11 cellular contexts compared by ENCODE assay signal in the genomic region with DNA sequence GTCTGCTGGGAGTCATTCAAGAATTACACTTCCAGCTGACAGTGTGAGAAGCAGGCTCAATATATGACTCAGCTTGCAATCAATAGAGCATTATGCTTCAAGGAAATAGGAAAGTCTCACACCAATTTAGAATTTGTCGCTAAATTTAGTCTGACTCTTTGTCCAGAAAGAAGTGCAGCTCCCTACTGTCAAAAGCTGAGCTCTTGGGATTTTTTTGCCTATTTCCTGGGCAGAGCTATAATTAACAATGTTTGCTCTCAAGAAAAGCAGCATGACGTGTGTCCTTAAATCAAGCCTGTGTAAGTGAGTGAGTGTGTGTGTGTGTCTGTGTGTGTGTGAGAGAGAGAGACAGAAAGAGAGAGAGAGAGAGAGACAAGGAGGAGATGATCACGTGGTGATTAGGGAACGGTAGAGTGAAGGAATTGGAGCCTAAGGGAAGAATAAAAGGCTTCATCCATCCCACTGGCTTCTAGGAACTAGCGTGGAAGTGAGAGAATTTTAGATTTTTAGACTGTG. TPM values are rescaled to one million over a fixed set of nuclear protein-coding genes. Genes with fewer than 3 reads are reported as not detected.
DNase-seq lines count a peak whose midpoint lies in the region; ATAC-seq, FAIRE-seq and TF ChIP-seq lines count a peak whose summit lies in the region.
"Had no signal": no experiment of that assay in that cellular context is flagged by ENCODE, and none has a peak within 500 bp of the region (broad histone marks: within the 10 kb centered on the region; RNA-seq: fewer than 3 reads in every experiment).

No MANE protein-coding gene starts in this region.

- no peak for ATAC-seq in HG03521 (IDR thresholded peaks at IDR 0.05; ENCODE audit: unreplicated experiment)

- H2AFZ ChIP-seq in OCI-LY7 (ENCODE audit: low read length) = 0 out of 2 replicates have a peak overlapping the region, but pooled peaks have one; percentile 33
- no peak overlapping the region for H2AFZ ChIP-seq in hepatocyte

- TF ChIP-seq EP300 in esophagus muscularis mucosa (IDR thresholded peaks at IDR 0.05) = no peak

- FAIRE-seq in small intestine (lab: Jason Lieb, UNC) = no peak

- H3K4me1 ChIP-seq in OCI-LY7 (ENCODE audit: insufficient read depth, low read length, poor library complexity, severe bottlenecking) = no peaks in the 10 kb centered on the region
- H3K4me1 ChIP-seq in small intestine (ENCODE audit: control insufficient read depth in 2 of 2, insufficient read depth in 1 of 2, low read depth in 1 of 2, low read length in 1 of 2) = no peaks in the 10 kb centered on the region
- H3K4me1 ChIP-seq in esophagus muscularis mucosa = peaks cover 15 to 17% (median 17%) of the 10 kb centered on the region in 4 donors
- H3K4me1 ChIP-seq in hepatocyte (ENCODE audit: insufficient read depth) = peaks cover 2% of the 10 kb centered on the region

- H3K27me3 ChIP-seq in small intestine (ENCODE audit: control insufficient read depth in 2 of 2, insufficient read depth in 2 of 2, low read length in 2 of 2) = no peaks in the 10 kb centered on the region
- no peaks in the 10 kb centered on the region for H3K27me3 ChIP-seq in esophagus muscularis mucosa
- H3K27me3 ChIP-seq in hepatocyte = no peaks in the 10 kb centered on the region
- H3K27me3 ChIP-seq: stomach had no signal

- H3K36me3 ChIP-seq in OCI-LY7 (ENCODE audit: insufficient read depth, low read length) = no peaks in the 10 kb centered on the region
- no peaks in the 10 kb centered on the region for H3K36me3 ChIP-seq in small intestine (ENCODE audit: control insufficient read depth in 2 of 2, insufficient read depth in 2 of 2, low read length in 2 of 2)
- H3K36me3 ChIP-seq in esophagus muscularis mucosa = no peaks in the 10 kb centered on the region
- H3K36me3 ChIP-seq in hepatocyte (replicated peaks; ENCODE audit: insufficient read depth, low read depth) = no peaks in the 10 kb centered on the region
- H3K36me3 ChIP-seq: stomach had no signal

- H3K4me3 ChIP-seq in OCI-LY7 (ENCODE audit: low read depth, low read length, poor library complexity, severe bottlenecking) (no peak overlapping the region), small intestine (ENCODE audit: low read depth in 1 of 2, low read length in 2 of 2) (no peak overlapping the region), esophagus muscularis mucosa (no peak overlapping the region), hepatocyte (no peak overlapping the region)
- H3K4me3 ChIP-seq: stomach had no signal

- DNase-seq in HEK293T (ENCODE audit: extremely low spot score) = no peak
- no peak for DNase-seq in OCI-LY7 (ENCODE audit: low spot score)
- DNase-seq in glutamatergic neuron = no peak
- DNase-seq in small intestine = peak; percentile 19
- DNase-seq in esophagus muscularis mucosa (ENCODE audit: extremely low spot score) = no peak
- DNase-seq in NCI-H524 treated with DMSO at 0.1 percent for 48 hours (lab: John Stamatoyannopoulos, UW) = no peak
- DNase-seq in hepatocyte (ENCODE audit: low spot score) = no peak
- DNase-seq: activated naive CD8-positive, alpha-beta T cell treated with anti-CD3 and anti-CD28 coated beads, Interleukin-2, amount 10 ng/mL, durations not matched to agents 7 days and 5 days; stomach had no signal

- H4K20me1 ChIP-seq in OCI-LY7 (ENCODE audit: insufficient read depth, low read length) (no peaks in the 10 kb centered on the region), hepatocyte (ENCODE audit: insufficient read depth, poor library complexity, severe bottlenecking) (no peaks in the 10 kb centered on the region)

- H3K9me3 ChIP-seq in OCI-LY7 (ENCODE audit: low read length) (no peaks in the 10 kb centered on the region), small intestine (ENCODE audit: control insufficient read depth, low read depth) (no peaks in the 10 kb centered on the region), esophagus muscularis mucosa (no peaks in the 10 kb centered on the region), hepatocyte (ENCODE audit: low read depth) (no peaks in the 10 kb centered on the region)
- H3K9me3 ChIP-seq: stomach had no signal

- TF ChIP-seq CTCF in OCI-LY7 (conservative IDR thresholded peaks at IDR 0.05; ENCODE audit: low read length) = no peak
- TF ChIP-seq CTCF in glutamatergic neuron (IDR thresholded peaks at IDR 0.05; ENCODE audit: partially characterized antibody, unreplicated experiment) = no peak
- TF ChIP-seq CTCF in esophagus muscularis mucosa (IDR thresholded peaks at IDR 0.05) = no peak
- TF ChIP-seq CTCF in hepatocyte (IDR thresholded peaks at IDR 0.05; ENCODE audit: poor library complexity) = no peak

- H3K9me3 Mint-ChIP-seq in glutamatergic neuron (ENCODE audit: unreplicated experiment) = peaks cover 4% of the 10 kb centered on the region
- H3K9me3 Mint-ChIP-seq: activated naive CD8-positive, alpha-beta T cell treated with anti-CD3 and anti-CD28 coated beads, Interleukin-2, amount 10 ng/mL, durations not matched to agents 7 days and 5 days; memory B cell had no signal

- H3K4me2 ChIP-seq in OCI-LY7 (ENCODE audit: low read length) = no peak overlapping the region
- H3K4me2 ChIP-seq in hepatocyte = no peak overlapping the region

- no TSS peak for BruUV-seq in OCI-LY7 (replicated peaks; lab: Mats Ljungman, UMichigan)

- peak overlapping the region; percentile 92 for H3K27ac Mint-ChIP-seq in glutamatergic neuron (ENCODE audit: unreplicated experiment)
- H3K27ac Mint-ChIP-seq: activated naive CD8-positive, alpha-beta T cell treated with anti-CD3 and anti-CD28 coated beads, Interleukin-2, amount 10 ng/mL, durations not matched to agents 7 days and 5 days; memory B cell had no signal

- H3K27ac ChIP-seq in OCI-LY7 (ENCODE audit: low read depth, low read length, poor library complexity, severe bottlenecking) (no peak overlapping the region), small intestine (ENCODE audit: low read depth in 1 of 2, low read length in 1 of 2) (no peak overlapping the region), esophagus muscularis mucosa (replicated peaks in 1 of 4) (peak overlapping the region in 2 of 4 donors; percentile 13 to 34), hepatocyte (no peak overlapping the region)

- CTCF ChIA-PET in HEK293T (lab: Yijun Ruan, JAX) (no interaction called here), OCI-LY7 (lab: Charles Lee; ENCODE audit: unreplicated experiment) (no interaction called here)

- H3K9me2 ChIP-seq in OCI-LY7 (ENCODE audit: insufficient read depth, low read length) = no peaks in the 10 kb centered on the region
- H3K9me2 ChIP-seq in hepatocyte (replicated peaks; ENCODE audit: insufficient read depth) = no peaks in the 10 kb centered on the region

- H3K36me3 Mint-ChIP-seq in glutamatergic neuron (ENCODE audit: unreplicated experiment) = no peaks in the 10 kb centered on the region
- H3K36me3 Mint-ChIP-seq: activated naive CD8-positive, alpha-beta T cell treated with anti-CD3 and anti-CD28 coated beads, Interleukin-2, amount 10 ng/mL, durations not matched to agents 7 days and 5 days; memory B cell had no signal

- H3K79me2 ChIP-seq in OCI-LY7 (ENCODE audit: insufficient read depth, low read depth, low read length) (no peaks in the 10 kb centered on the region), hepatocyte (no peaks in the 10 kb centered on the region)

- H3K4me3 Mint-ChIP-seq in glutamatergic neuron (ENCODE audit: unreplicated experiment) = peak overlapping the region; percentile 66
- H3K4me3 Mint-ChIP-seq: activated naive CD8-positive, alpha-beta T cell treated with anti-CD3 and anti-CD28 coated beads, Interleukin-2, amount 10 ng/mL, durations not matched to agents 7 days and 5 days; memory B cell had no signal

- intact Hi-C loops in OCI-LY7 (cut with micrococcal nuclease; ENCODE audit: unreplicated experiment) = no loop called here
- intact Hi-C loops in esophagus muscularis mucosa (cut with DNase I) = no loop called here

- TF ChIP-seq POLR2A in esophagus muscularis mucosa (IDR thresholded peaks at IDR 0.05; ENCODE audit: low read depth) = no peak

- 26 to 30% (median 28%) methylated on average over 5 of the region's 5 CpGs for WGBS in small intestine, 3 donors
- 29% methylated on average over 5 of the region's 5 CpGs for WGBS in esophagus muscularis mucosa
- 56% methylated on average over 5 of the region's 5 CpGs for WGBS in hepatocyte (ENCODE audit: low lambda C conversion rate, missing lambda C conversion rate)

- POLR2A ChIA-PET in HEK293T (lab: Yijun Ruan, JAX) = interaction anchor here (0.8 to 1.6 kb wide), 6 partner anchors 9 to 211 kb away, joined by 3 to 8 read pairs (median 4); a partner anchor contains a TSS
- POLR2A ChIA-PET in OCI-LY7 (lab: Charles Lee) = interaction anchor here (0.6 to 1.0 kb wide), 4 partner anchors 9 to 150 kb away, joined by 3 to 8 read pairs (median 4); no protein-coding TSS in a partner anchor

- peaks cover 13% of the 10 kb centered on the region for H3K4me1 Mint-ChIP-seq in glutamatergic neuron (ENCODE audit: low read depth, unreplicated experiment)

- H3K27me3 Mint-ChIP-seq in glutamatergic neuron (ENCODE audit: unreplicated experiment) = peaks cover 7% of the 10 kb centered on the region

TF ChIP-seq in HEK293T, 16 proteins besides CTCF, POLR2A, EP300 and RAD21 (continues in another document):
- TF ChIP-seq ARNT (IDR thresholded peaks at IDR 0.05) (no peak), FOXK2 (IDR thresholded peaks at IDR 0.05) (no peak)

RNA-seq across cellular contexts. Expression of a gene that starts 16.4 kb away (rescaled TPM):
- 0.13 TPM in 1 of 2 replicates, not detected in the other for total RNA-seq in OCI-LY7 (2014; rRNA removed; shearing (Covaris generic))
- total RNA-seq in OCI-LY7 (2022) (0.40 and 0.59 TPM in 2 replicates), glutamatergic neuron (ENCODE audit: unreplicated experiment) (22.6 TPM), esophagus muscularis mucosa (1 to 10 TPM; 2.9 to 6.4 (median 5.3) TPM), hepatocyte (0.64 and 1.5 TPM in 2 replicates)
- polyA plus RNA-seq in small intestine (1 to 10 TPM in 1 of 3 donors, not detected in 2; 5.1 TPM), hepatocyte (1.6 and 3.6 TPM in 2 replicates)

RNA-seq across cellular contexts. Expression of a gene that starts 50.4 kb away (rescaled TPM):
- total RNA-seq in OCI-LY7 (2014; rRNA removed; shearing (Covaris generic)) = 30.7 and 32.8 TPM in 2 replicates
- total RNA-seq in OCI-LY7 (2022) (46.6 and 49.9 TPM in 2 replicates), glutamatergic neuron (ENCODE audit: unreplicated experiment) (22.8 TPM), esophagus muscularis mucosa (10 to 100 TPM; 32.6 to 44.0 (median 40.5) TPM), hepatocyte (37.0 and 41.1 TPM in 2 replicates)
- polyA plus RNA-seq in small intestine (10 to 100 TPM in 2 of 3 donors, 1 to 10 TPM in 1; 10.0 to 12.7 (median 10.1) TPM), hepatocyte (12.4 and 16.6 TPM in 2 replicates)

RNA-seq across cellular contexts. Expression of a gene that starts 59.5 kb away (rescaled TPM):
- 24.9 and 35.2 TPM in 2 replicates for total RNA-seq in OCI-LY7 (2014; rRNA removed; shearing (Covaris generic))
- 38.1 and 46.2 TPM in 2 replicates for total RNA-seq in OCI-LY7 (2022)
- total RNA-seq in glutamatergic neuron (ENCODE audit: unreplicated experiment) = 28.4 TPM
- 10 to 100 TPM in 2 of 3 donors, 1 to 10 TPM in 1; 8.9 to 17.7 (median 12.7) TPM for polyA plus RNA-seq in small intestine
- total RNA-seq in esophagus muscularis mucosa = 10 to 100 TPM; 28.9 to 54.0 (median 37.0) TPM
- 39.4 and 47.7 TPM in 2 replicates for total RNA-seq in hepatocyte
- polyA plus RNA-seq in hepatocyte = 25.1 and 30.5 TPM in 2 replicates
